27 cellular contexts compared by ENCODE assay signal in the genomic region with DNA sequence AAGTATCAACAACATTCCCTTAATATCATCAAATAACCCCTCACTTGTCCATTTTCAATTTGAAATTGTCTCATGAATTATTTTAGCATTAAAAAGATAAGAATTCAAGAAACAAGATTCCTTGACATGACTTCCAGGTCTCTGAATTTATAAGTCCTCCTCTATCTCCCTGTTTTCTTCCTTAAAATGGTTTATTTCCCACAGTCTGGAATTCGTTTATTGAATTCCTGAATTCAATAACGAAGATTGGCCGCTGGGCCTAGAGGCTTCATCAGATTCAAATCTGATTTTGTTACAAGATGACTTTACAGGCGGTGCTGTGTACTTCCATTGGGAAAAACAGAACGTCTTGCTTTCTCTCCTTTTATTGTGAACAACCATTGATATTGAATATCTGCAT.
"Had no signal": no experiment of that assay in that cellular context is flagged by ENCODE, and none has a peak within 500 bp of the region (broad histone marks: within the 10 kb centered on the region; RNA-seq: fewer than 3 reads in every experiment).

No MANE protein-coding gene starts in this region.

- H3K27me3 ChIP-seq: colonic mucosa, dorsolateral prefrontal cortex, gastrocnemius medialis, heart left ventricle, heart right ventricle had no signal

- H3K4me1 ChIP-seq: colonic mucosa, esophagus squamous epithelium, foreskin keratinocyte, gastrocnemius medialis, gastroesophageal sphincter, heart left ventricle had no signal

- H3K9me3 ChIP-seq: colonic mucosa, gastrocnemius medialis had no signal

- H3K4me3 ChIP-seq: colonic mucosa, coronary artery, dorsolateral prefrontal cortex, esophagus squamous epithelium, gastrocnemius medialis, gastroesophageal sphincter, heart left ventricle, heart right ventricle had no signal

- H3K36me3 ChIP-seq: colonic mucosa, esophagus squamous epithelium, gastrocnemius medialis, gastroesophageal sphincter, heart left ventricle, heart right ventricle had no signal

- H3K27ac ChIP-seq: colonic mucosa, coronary artery, dorsolateral prefrontal cortex, epithelial cell of prostate, esophagus squamous epithelium, foreskin keratinocyte, gastrocnemius medialis, gastroesophageal sphincter, heart left ventricle, heart right ventricle had no signal

- FAIRE-seq: colon, endometrium, endothelial cell of umbilical vein, frontal cortex had no signal

- DNase-seq: colonic mucosa; cortex of kidney; dermis blood vessel endothelial cell; dorsolateral prefrontal cortex; effector CD4-positive, alpha-beta T cell; effector CD8-positive, alpha-beta T cell; effector memory CD4-positive, alpha-beta T cell; effector memory CD8-positive, alpha-beta T cell; endodermal cell; erythroblast; esophagus squamous epithelium; foreskin fibroblast; foreskin keratinocyte; foreskin melanocyte; gastrocnemius medialis; glutamatergic neuron; head of caudate nucleus; heart left ventricle; heart right ventricle had no signal

- ATAC-seq: effector memory CD8-positive, alpha-beta T cell; esophagus mucosa; foreskin keratinocyte; gastrocnemius medialis; gastroesophageal sphincter; heart left ventricle; heart right ventricle had no signal
